ENCODE assay signal across 9 cellular contexts in the genomic region with DNA sequence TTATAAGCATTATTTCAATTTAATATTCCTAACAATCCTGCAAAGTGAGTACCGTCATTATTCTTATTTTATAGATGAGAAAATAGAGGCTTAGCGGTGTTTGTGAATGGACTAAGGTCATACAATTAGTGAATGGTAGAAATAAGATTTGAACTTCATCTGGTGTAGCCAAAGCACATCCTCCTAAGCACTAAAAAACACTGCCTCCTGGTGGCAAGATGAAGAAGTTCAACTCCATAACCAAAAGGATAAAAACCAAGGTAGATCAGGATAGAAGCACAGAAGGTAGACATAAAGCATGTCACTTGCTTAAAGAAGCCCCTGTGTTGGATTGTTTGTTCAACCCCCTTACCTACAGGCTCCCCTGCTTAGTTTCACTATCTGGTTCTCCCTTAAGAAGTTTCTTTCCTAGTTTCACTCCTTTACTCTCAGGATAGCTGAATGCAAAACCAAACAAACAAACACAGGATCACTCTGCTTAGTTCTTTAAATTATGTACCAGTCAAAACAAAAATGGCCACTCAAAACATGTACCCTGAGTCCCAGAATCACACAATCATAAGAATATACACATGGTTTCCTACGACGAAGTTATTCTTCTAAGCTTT. TPM values are rescaled to one million over a fixed set of nuclear protein-coding genes. Genes with fewer than 3 reads are reported as not detected.
DNase-seq lines count a peak whose midpoint lies in the region; ATAC-seq, FAIRE-seq and TF ChIP-seq lines count a peak whose summit lies in the region.
"Had no signal": no experiment of that assay in that cellular context is flagged by ENCODE, and none has a peak within 500 bp of the region (broad histone marks: within the 10 kb centered on the region; RNA-seq: fewer than 3 reads in every experiment).

No MANE protein-coding gene starts in this region.

- H3K9me3 ChIP-seq in A673 (ENCODE audit: low read depth, low read length, poor library complexity, severe bottlenecking), result no peaks in the 10 kb centered on the region
- H3K9me3 ChIP-seq in esophagus squamous epithelium, result no peaks in the 10 kb centered on the region
- H3K9me3 ChIP-seq in upper lobe of left lung, result no peaks in the 10 kb centered on the region

- H3K4me3 ChIP-seq in A673 (ENCODE audit: low read depth, low read length, poor library complexity, severe bottlenecking) (no peak overlapping the region), esophagus squamous epithelium (no peak overlapping the region), upper lobe of left lung (no peak overlapping the region)

- peak; percentile 30 for DNase-seq in A673 (ENCODE audit: low spot score)
- no peak for DNase-seq in GM12891 (ENCODE audit: insufficient read length, low spot score)
- peak; percentile 24 to 38 for DNase-seq in NOMO-1 (lab: John Stamatoyannopoulos, UW; ENCODE audit: unreplicated experiment in 2 of 2)
- DNase-seq in esophagus squamous epithelium (lab: John Stamatoyannopoulos, UW), result no peak
- no peak for DNase-seq in upper lobe of left lung
- DNase-seq in NCI-H524 treated with DMSO at 0.1 percent for 48 hours (lab: John Stamatoyannopoulos, UW), result no peak
- no peak for DNase-seq in stimulated activated CD4-positive, alpha-beta T cell treated with anti-CD3 and anti-CD28 coated beads, Interleukin-2, amount 100 ng/mL, for 24 hours
- DNase-seq in NCI-H748 (lab: John Stamatoyannopoulos, UW; ENCODE audit: unreplicated experiment), result no peak

- BruUV-seq in A673 (replicated peaks; lab: Mats Ljungman, UMichigan), result no TSS peak

- CTCF ChIA-PET in A673 (lab: Charles Lee), result no interaction called here

- intact Hi-C loops in A673 (cut with micrococcal nuclease; ENCODE audit: unreplicated experiment), result no loop called here
- intact Hi-C loops in esophagus squamous epithelium (cut with DNase I), result no loop called here

- TF ChIP-seq CTCF in A673 (conservative IDR thresholded peaks at IDR 0.05; ENCODE audit: low read depth, low read length) (peak; percentile 69), esophagus squamous epithelium (IDR thresholded peaks at IDR 0.05) (peak; percentile 31 to 66 (median 46)), upper lobe of left lung (IDR thresholded peaks at IDR 0.05) (peak; percentile 33 to 58 (median 50))

- no peak overlapping the region for H3K27ac ChIP-seq in A673 (ENCODE audit: low read depth, low read length, poor library complexity, severe bottlenecking)
- no peak overlapping the region for H3K27ac ChIP-seq in esophagus squamous epithelium
- no peak overlapping the region for H3K27ac ChIP-seq in upper lobe of left lung

- FAIRE-seq in GM12891 (lab: Jason Lieb, UNC), result peak; percentile 76
- FAIRE-seq: colon had no signal

- POLR2A ChIA-PET in A673 (lab: Charles Lee; ENCODE audit: low non-redundant PET), result no interaction called here

- TF ChIP-seq EP300 in upper lobe of left lung (IDR thresholded peaks at IDR 0.05), result no peak

- H3K27me3 ChIP-seq in A673 (replicated peaks; ENCODE audit: insufficient read depth, low read depth, low read length, poor library complexity) (no peaks in the 10 kb centered on the region), esophagus squamous epithelium (no peaks in the 10 kb centered on the region), upper lobe of left lung (no peaks in the 10 kb centered on the region)

- H3K4me1 ChIP-seq in A673 (ENCODE audit: insufficient read depth, low read length, poor library complexity, severe bottlenecking), result peaks cover 4% of the 10 kb centered on the region
- peaks cover 5 to 46% (median 22%) of the 10 kb centered on the region in 3 donors for H3K4me1 ChIP-seq in esophagus squamous epithelium
- H3K4me1 ChIP-seq in upper lobe of left lung, result no peaks in the 10 kb centered on the region

- no peak for ATAC-seq in upper lobe of left lung (ENCODE audit: low FRiP score in 2 of 2)

- 79 to 84% methylated on average over 4 of the region's 4 CpGs for WGBS in esophagus squamous epithelium, 2 donors
- WGBS in upper lobe of left lung, 2 donors, result 85 to 88% methylated on average over 4 of the region's 4 CpGs

- H3K36me3 ChIP-seq in A673 (ENCODE audit: insufficient read depth, low read length, poor library complexity, severe bottlenecking) (no peaks in the 10 kb centered on the region), esophagus squamous epithelium (no peaks in the 10 kb centered on the region), upper lobe of left lung (no peaks in the 10 kb centered on the region)

- TF ChIP-seq POLR2A in GM12891 (IDR thresholded peaks at IDR 0.05; ENCODE audit: low read depth, low read length) (no peak), esophagus squamous epithelium (IDR thresholded peaks at IDR 0.05) (no peak), upper lobe of left lung (IDR thresholded peaks at IDR 0.05) (no peak)

TF ChIP-seq in GM12891, 5 proteins besides CTCF, POLR2A, EP300 and RAD21:
- TF ChIP-seq SPI1 (IDR thresholded peaks at IDR 0.05; ENCODE audit: low read depth, low read length) (no peak), TAF1 (IDR thresholded peaks at IDR 0.05; ENCODE audit: low read depth, low read length) (no peak), POLR2AphosphoS5 (IDR thresholded peaks at IDR 0.05; ENCODE audit: low read depth, low read length) (no peak)
TF ChIP-seq in GM12891: peak in this region for 0.

RNA-seq across cellular contexts. Expression of a gene that starts 12.7 kb away (rescaled TPM):
- total RNA-seq in A673 (2021) (not detected in 2 replicates), esophagus squamous epithelium (1 to 10 TPM in 2 of 4 donors, under 1 TPM in 2; 0.27 to 3.2 (median 1.1) TPM), upper lobe of left lung (1 to 10 TPM in 4 of 6 donors, under 1 TPM in 1, not detected in 1; 0.80 to 5.5 (median 2.7) TPM)
- polyA plus RNA-seq in GM12891 (2012; ENCODE audit: low read depth, missing spikeins), result 14.5 TPM

Comparison
In these comparisons a context has a peak if more than half of its experiments do, and no peak if none do; other contexts are left out.
1. DNase-seq: peak in A673 (single experiment) and NOMO-1 (2 of 2); none in GM12891 (single experiment), esophagus squamous epithelium (single experiment), upper lobe of left lung (0 of 2), NCI-H524 treated with DMSO at 0.1 percent for 48 hours (single experiment), stimulated activated CD4-positive, alpha-beta T cell treated with anti-CD3 and anti-CD28 coated beads, Interleukin-2, amount 100 ng/mL, for 24 hours (0 of 2) and NCI-H748 (single experiment).
2. Peak in every context shown above with its lines, with median percentiles within 50 percentile points of each other: CTCF ChIP-seq.